In genomic region chr6:31609519-31610406, GRCh38 we compare ENCODE assay signal across 21 cellular contexts. TPM values are rescaled to one million over a fixed set of nuclear protein-coding genes. Genes with fewer than 3 reads are reported as not detected.
A peak's percentile ranks its signal among the peaks of the same experiment; 100 is the strongest.
DNase-seq lines count a peak whose midpoint lies in the region; ATAC-seq and TF ChIP-seq lines count a peak whose summit lies in the region.
"Had no signal": no experiment of that assay in that cellular context is flagged by ENCODE, and none has a peak within 500 bp of the region (broad histone marks: within the 10 kb centered on the region; RNA-seq: fewer than 3 reads in every experiment).

No MANE protein-coding gene starts in this region.

- DNase-seq in NCI-H345 (lab: John Stamatoyannopoulos, UW) (peak; percentile 10), NCI-H345 treated with DMSO at 0.1 percent for 48 hours (lab: John Stamatoyannopoulos, UW; ENCODE audit: unreplicated experiment) (no peak), NCI-H774 (lab: John Stamatoyannopoulos, UW) (peak; percentile 31), osteoblast (ENCODE audit: insufficient read length, low spot score, missing footprints) (peak; percentile 52), upper lobe of left lung (no peak)
- DNase-seq: activated CD8-positive, alpha-beta T cell treated with anti-CD3 and anti-CD28 coated beads, Interleukin-2, amount 10 ng/mL, durations not matched to agents 7 days and 5 days; activated T-cell treated with anti-CD3 and anti-CD28 coated beads, Interleukin-2, amount 50 U/mL, for 4 hours; heart right ventricle; HFFc6; NCI-H1048; NCI-H524; PC-3; SIG-M5; stimulated activated naive CD4-positive, alpha-beta T cell treated with Interleukin-2 at 50 U/mL for 16 hours had no signal

- no peak overlapping the region for H3K4me2 ChIP-seq in osteoblast (ENCODE audit: insufficient read depth, low read length)

- no peaks in the 10 kb centered on the region for H3K27me3 ChIP-seq in osteoblast (ENCODE audit: insufficient read depth, low read length)
- H3K27me3 ChIP-seq in upper lobe of left lung: no peaks in the 10 kb centered on the region
- H3K27me3 ChIP-seq: heart right ventricle, tibial nerve had no signal

- H3K9me3 ChIP-seq in osteoblast (ENCODE audit: low read depth, low read length) (no peaks in the 10 kb centered on the region), upper lobe of left lung (no peaks in the 10 kb centered on the region)
- H3K9me3 ChIP-seq: heart right ventricle, tibial nerve had no signal

- 65 to 73% methylated on average over 8 of the region's 8 CpGs for WGBS in upper lobe of left lung, 2 donors

- H3K27ac ChIP-seq in osteoblast (ENCODE audit: low read depth, low read length) (no peak overlapping the region), upper lobe of left lung (no peak overlapping the region)
- H3K27ac ChIP-seq: C4-2B, heart right ventricle, tibial nerve had no signal

- H3K79me2 ChIP-seq in osteoblast (ENCODE audit: insufficient read depth, low read length): no peaks in the 10 kb centered on the region

- no peaks in the 10 kb centered on the region for H3K36me3 ChIP-seq in osteoblast (ENCODE audit: insufficient read depth, low read length)
- no peaks in the 10 kb centered on the region for H3K36me3 ChIP-seq in upper lobe of left lung
- H3K36me3 ChIP-seq: heart right ventricle, tibial nerve had no signal

- TF ChIP-seq EP300 in upper lobe of left lung (IDR thresholded peaks at IDR 0.05): no peak

- no peak overlapping the region for H2AFZ ChIP-seq in osteoblast (ENCODE audit: low read length)

- TF ChIP-seq CTCF in osteoblast (IDR thresholded peaks at IDR 0.05; ENCODE audit: extremely low read depth, low read depth, low read length): no peak
- no peak for TF ChIP-seq CTCF in upper lobe of left lung (IDR thresholded peaks at IDR 0.05)

- no peaks in the 10 kb centered on the region for H4K20me1 ChIP-seq in osteoblast (ENCODE audit: insufficient read depth, low read length)

- TF ChIP-seq POLR2A in upper lobe of left lung (IDR thresholded peaks at IDR 0.05): no peak

- no peak for ATAC-seq in GM21529 (IDR thresholded peaks at IDR 0.05; ENCODE audit: unreplicated experiment)
- no peak for ATAC-seq in upper lobe of left lung (ENCODE audit: low FRiP score in 2 of 2)
- ATAC-seq: activated CD8-positive, alpha-beta T cell treated with anti-CD3 and anti-CD28 coated beads, Interleukin-2, amount 10 ng/mL, durations not matched to agents 7 days and 5 days; activated T-cell treated with anti-CD3 and anti-CD28 coated beads, Interleukin-2, amount 50 U/mL, for 4 hours; heart right ventricle; PC-3; sciatic nerve had no signal

- H3K4me3 ChIP-seq in osteoblast (ENCODE audit: insufficient read depth, low read length) (no peak overlapping the region), upper lobe of left lung (no peak overlapping the region)
- H3K4me3 ChIP-seq: heart right ventricle, tibial nerve had no signal

- no peaks in the 10 kb centered on the region for H3K4me1 ChIP-seq in osteoblast (ENCODE audit: insufficient read depth, low read length)
- H3K4me1 ChIP-seq in upper lobe of left lung: peaks cover 0 to 9% (median 3%) of the 10 kb centered on the region in 4 donors
- H3K4me1 ChIP-seq: tibial nerve had no signal

RNA-seq across cellular contexts. Expression of gene AIF1, which starts 5.3 kb away (rescaled TPM):
- total RNA-seq in osteoblast (0.36 TPM in 1 of 2 replicates, not detected in the other), upper lobe of left lung (100 to 1,000 TPM in 1 of 6 donors, 10 to 100 TPM in 5; 18.5 to 106 (median 79.7) TPM)
- total RNA-seq: chondrocyte, HFFc6, PC-3 had no signal

RNA-seq across cellular contexts. Expression of gene PRRC2A, which starts 10.8 kb away (rescaled TPM):
- 49.2 and 52.2 TPM in 2 replicates for total RNA-seq in osteoblast
- 100 to 1,000 TPM in 4 of 6 donors, 10 to 100 TPM in 2; 80.1 to 154 (median 125) TPM for total RNA-seq in upper lobe of left lung

RNA-seq across cellular contexts. Expression of gene NCR3, which starts 17.0 kb away (rescaled TPM):
- total RNA-seq in osteoblast (not detected in 2 replicates), upper lobe of left lung (1 to 10 TPM in 1 of 6 donors, under 1 TPM in 3, not detected in 2; 0.54 to 2.0 (median 0.70) TPM)
- total RNA-seq: chondrocyte, HFFc6, lower leg skin, omental fat pad, tibial nerve had no signal

RNA-seq across cellular contexts. Expression of gene LST1, which starts 23.7 kb away (rescaled TPM):
- total RNA-seq in osteoblast (0.29 TPM in 1 of 2 replicates, not detected in the other), upper lobe of left lung (100 to 1,000 TPM in 1 of 6 donors, 10 to 100 TPM in 3, 1 to 10 TPM in 2; 7.7 to 132 (median 33.5) TPM)
- total RNA-seq: chondrocyte, HFFc6, PC-3 had no signal

RNA-seq across cellular contexts. Expression of gene LTB, which starts 27.5 kb away (rescaled TPM):
- total RNA-seq in osteoblast (0.29 TPM in 1 of 2 replicates, not detected in the other), upper lobe of left lung (10 to 100 TPM in 1 of 6 donors, 1 to 10 TPM in 2, not detected in 3; 1.3 to 18.7 (median 8.2) TPM)
- total RNA-seq: chondrocyte, tibial nerve had no signal

Comparison
In these comparisons a context has a peak if more than half of its experiments do, and no peak if none do; other contexts are left out.
1. DNase-seq: peak in NCI-H345 (single experiment), NCI-H774 (single experiment) and osteoblast (single experiment); none in NCI-H345 treated with DMSO at 0.1 percent for 48 hours (single experiment) and upper lobe of left lung (0 of 2).
2. RNA of gene AIF1, which starts 5.3 kb away (total RNA-seq): 18.5 to 106 TPM in upper lobe of left lung; 0.36 TPM in osteoblast; every median in the first group is over 10 times any median in the second.